Comparison of ENCODE assay signal across 8 cellular contexts in genomic region chr3:78827618-78828017, GRCh38.
"Had no signal": no experiment of that assay in that cellular context is flagged by ENCODE, and none has a peak within 500 bp of the region (broad histone marks: within the 10 kb centered on the region; RNA-seq: fewer than 3 reads in every experiment).

No MANE protein-coding gene starts in this region.

- ATAC-seq: GM12878 had no signal

- H3K4me3 ChIP-seq: GM12878 had no signal

- DNase-seq: GDM1, GF-D8 had no signal

- FAIRE-seq: G401.6, GM12878, GM12891, GM12892, GM18507, GM19239 had no signal
